8 cellular contexts compared by ENCODE assay signal in the genomic region with DNA sequence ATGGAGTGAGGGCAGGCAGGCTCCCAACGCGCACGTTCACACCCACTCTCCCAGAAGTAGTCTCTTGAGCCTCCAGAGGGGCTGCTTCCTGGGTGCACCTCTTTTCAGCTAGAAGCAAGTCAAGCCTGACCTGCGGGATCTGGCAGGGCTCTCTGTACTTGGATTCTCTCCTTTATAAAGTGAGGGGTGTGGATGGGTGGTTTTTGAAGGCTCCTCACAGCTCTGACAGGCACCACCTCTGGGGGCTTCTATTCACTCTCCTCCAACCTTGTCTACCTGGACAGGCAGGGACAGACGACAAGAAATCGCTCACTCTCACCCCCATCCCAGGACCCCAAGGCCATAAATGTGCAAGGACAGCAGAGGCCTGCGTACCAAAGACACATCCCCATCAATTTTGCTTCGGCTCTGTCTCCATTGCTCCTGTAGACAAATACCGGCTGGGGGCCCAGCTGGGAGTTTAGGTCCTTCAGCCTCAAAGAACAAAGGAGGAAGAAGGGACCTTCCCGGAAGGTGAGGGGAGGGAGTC. TPM values are rescaled to one million over a fixed set of nuclear protein-coding genes. Genes with fewer than 3 reads are reported as not detected.
DNase-seq lines count a peak whose midpoint lies in the region; ATAC-seq and TF ChIP-seq lines count a peak whose summit lies in the region.

No MANE protein-coding gene starts in this region.

- no peaks in the 10 kb centered on the region for H3K9me2 ChIP-seq in MM.1S (replicated peaks; ENCODE audit: insufficient read depth, low read length)

- H3K27me3 Mint-ChIP-seq in CD4-positive, CD25-positive, alpha-beta regulatory T cell, result peaks cover 25% of the 10 kb centered on the region
- H3K27me3 Mint-ChIP-seq in endothelial cell (ENCODE audit: unreplicated experiment) (peaks cover 15% of the 10 kb centered on the region), osteocyte (ENCODE audit: unreplicated experiment) (peaks cover 28% of the 10 kb centered on the region)

- no peak overlapping the region for H3K4me3 ChIP-seq in CD4-positive, CD25-positive, alpha-beta regulatory T cell (ENCODE audit: low read depth, low read length)
- H3K4me3 ChIP-seq in MM.1S (ENCODE audit: low read length), result peak overlapping the region; percentile 44; the same call in 1 of the 2 replicates

- peaks cover 23% of the 10 kb centered on the region for H4K20me1 ChIP-seq in MM.1S (ENCODE audit: insufficient read depth, low read length)

- peaks cover 29% of the 10 kb centered on the region for H3K4me1 ChIP-seq in CD4-positive, CD25-positive, alpha-beta regulatory T cell (ENCODE audit: control insufficient read depth, insufficient read depth, low read length, poor library complexity, severe bottlenecking)
- H3K4me1 ChIP-seq in MM.1S (ENCODE audit: low read length), result peaks cover 10% of the 10 kb centered on the region

- H3K27ac ChIP-seq in CD4-positive, CD25-positive, alpha-beta regulatory T cell (ENCODE audit: insufficient read depth, low read length, poor library complexity, severe bottlenecking), result peak overlapping the region; percentile 73
- H3K27ac ChIP-seq in MM.1S (ENCODE audit: low read length), result no peak overlapping the region

- peaks cover 8% of the 10 kb centered on the region for H3K27me3 ChIP-seq in CD4-positive, CD25-positive, alpha-beta regulatory T cell (ENCODE audit: control insufficient read depth, insufficient read depth, low read length)
- 0 out of 2 replicates have a peak, but pooled peaks cover 5% of the 10 kb centered on the region for H3K27me3 ChIP-seq in MM.1S (replicated peaks; ENCODE audit: insufficient read depth, low read length)

- H2AFZ ChIP-seq in MM.1S (ENCODE audit: low read length), result peak overlapping the region; percentile 95

- peaks cover 16% of the 10 kb centered on the region for H3K36me3 ChIP-seq in CD4-positive, CD25-positive, alpha-beta regulatory T cell (ENCODE audit: control insufficient read depth, insufficient read depth, low read length)
- 0 out of 2 replicates have a peak, but pooled peaks cover 2% of the 10 kb centered on the region for H3K36me3 ChIP-seq in MM.1S (replicated peaks; ENCODE audit: insufficient read depth, low read length)

- peak overlapping the region; percentile 71 for H3K4me2 ChIP-seq in MM.1S (ENCODE audit: low read depth, low read length)

- peaks cover 40% of the 10 kb centered on the region for H3K79me2 ChIP-seq in MM.1S (ENCODE audit: low read length)

- no peaks in the 10 kb centered on the region for H3F3A ChIP-seq in MM.1S (ENCODE audit: insufficient read depth, low read length)

- peak overlapping the region; percentile 31 to 85 (median 76) for H3K4me3 Mint-ChIP-seq in CD4-positive, CD25-positive, alpha-beta regulatory T cell
- peak overlapping the region; percentile 42 for H3K4me3 Mint-ChIP-seq in endothelial cell (ENCODE audit: unreplicated experiment)
- peak overlapping the region; percentile 10 for H3K4me3 Mint-ChIP-seq in osteocyte (ENCODE audit: unreplicated experiment)

- H3K9ac ChIP-seq in MM.1S (ENCODE audit: low read length), result peak overlapping the region; percentile 46; the same call in 1 of the 2 replicates

- H3K4me1 Mint-ChIP-seq in CD4-positive, CD25-positive, alpha-beta regulatory T cell, result peaks cover 14 to 34% (median 26%) of the 10 kb centered on the region in 4 donors
- peaks cover 21% of the 10 kb centered on the region for H3K4me1 Mint-ChIP-seq in endothelial cell (ENCODE audit: unreplicated experiment)
- H3K4me1 Mint-ChIP-seq in osteocyte (ENCODE audit: unreplicated experiment), result peaks cover 17% of the 10 kb centered on the region

- ATAC-seq in CD4-positive, CD25-positive, alpha-beta regulatory T cell (ENCODE audit: low read depth in 2 of 2), result no peak
- ATAC-seq in HG02588 (IDR thresholded peaks at IDR 0.05; ENCODE audit: unreplicated experiment) (no peak), HG02763 (IDR thresholded peaks at IDR 0.05; ENCODE audit: unreplicated experiment) (no peak)

- peak in 1 of 3 donors; percentile 6 for DNase-seq in CD4-positive, CD25-positive, alpha-beta regulatory T cell
- no peak for DNase-seq in MM.1S
- no peak for DNase-seq in endothelial cell (ENCODE audit: low spot score)
- DNase-seq in osteocyte (ENCODE audit: extremely low spot score, unreplicated experiment), result peak; percentile 63
- DNase-seq in NCI-H1048 (lab: John Stamatoyannopoulos, UW), result no peak
- no peak for DNase-seq in stimulated activated CD4-positive, alpha-beta T cell treated with anti-CD3 and anti-CD28 coated beads, Interleukin-15, amount 100 ng/mL, for 24 hours

- H3K9me3 ChIP-seq in CD4-positive, CD25-positive, alpha-beta regulatory T cell (ENCODE audit: control insufficient read depth in 2 of 2, low read length in 2 of 2), result no peaks in the 10 kb centered on the region
- no peaks in the 10 kb centered on the region for H3K9me3 ChIP-seq in MM.1S (replicated peaks; ENCODE audit: insufficient read depth, low read length)

- H3K36me3 Mint-ChIP-seq in CD4-positive, CD25-positive, alpha-beta regulatory T cell, result peaks cover 8% of the 10 kb centered on the region
- H3K36me3 Mint-ChIP-seq in endothelial cell (ENCODE audit: low read depth, unreplicated experiment), result peaks cover 7% of the 10 kb centered on the region
- peaks cover 6% of the 10 kb centered on the region for H3K36me3 Mint-ChIP-seq in osteocyte (ENCODE audit: unreplicated experiment)

- H3K9me3 Mint-ChIP-seq in CD4-positive, CD25-positive, alpha-beta regulatory T cell, result no peaks in the 10 kb centered on the region
- no peaks in the 10 kb centered on the region for H3K9me3 Mint-ChIP-seq in endothelial cell (ENCODE audit: unreplicated experiment)
- no peaks in the 10 kb centered on the region for H3K9me3 Mint-ChIP-seq in osteocyte (ENCODE audit: unreplicated experiment)

- TF ChIP-seq CTCF in MM.1S (IDR thresholded peaks at IDR 0.05; ENCODE audit: low read length) (no peak), endothelial cell (IDR thresholded peaks at IDR 0.05; ENCODE audit: unreplicated experiment) (no peak), osteocyte (IDR thresholded peaks at IDR 0.05) (no peak)

- H3K27ac Mint-ChIP-seq in CD4-positive, CD25-positive, alpha-beta regulatory T cell, result peak overlapping the region; percentile 20 to 74 (median 63)
- H3K27ac Mint-ChIP-seq in endothelial cell (ENCODE audit: unreplicated experiment), result peak overlapping the region; percentile 92
- H3K27ac Mint-ChIP-seq in osteocyte (ENCODE audit: unreplicated experiment), result peak overlapping the region; percentile 80

RNA-seq across cellular contexts. Expression of a gene that starts 0.8 kb away (rescaled TPM):
- total RNA-seq in CD4-positive, CD25-positive, alpha-beta regulatory T cell, result 37.4 TPM
- 1 to 10 TPM in 2 of 4 donors, under 1 TPM in 2; 0.57 to 1.7 (median 1.0) TPM for polyA plus RNA-seq in CD4-positive, CD25-positive, alpha-beta regulatory T cell
- total RNA-seq in endothelial cell (ENCODE audit: unreplicated experiment) (14.6 TPM), osteocyte (18.8 and 20.5 TPM in 2 replicates)

Comparison
In these comparisons a context has a peak if more than half of its experiments do, and no peak if none do; other contexts are left out.
1. H3K4me3 Mint-ChIP-seq: peak in every context shown above with its lines; median percentile 76 in CD4-positive, CD25-positive, alpha-beta regulatory T cell; 42 in endothelial cell; 10 in osteocyte.